In genomic region chr7:45138433-45139267, GRCh38 we compare ENCODE assay signal across 1 cellular context.
TF ChIP-seq lines count a peak whose summit lies in the region.

No MANE protein-coding gene starts in this region.

TF ChIP-seq in K562, 482 proteins besides CTCF, POLR2A, EP300 and RAD21 (continued from another document and continues in another):
- TF ChIP-seq CREB5 (CRISPR knock-in tag; IDR thresholded peaks at IDR 0.05) (no peak), SPI1 (IDR thresholded peaks at IDR 0.05; ENCODE audit: borderline replicate concordance, low read depth, low read length) (no peak; the same call in 1 of the 2 replicates), BRF1 (IDR thresholded peaks at IDR 0.05; ENCODE audit: borderline replicate concordance, extremely low read depth, insufficient read length) (no peak), MXI1 (IDR thresholded peaks at IDR 0.05; ENCODE audit: low read depth, low read length) (no peak), ZMIZ1 (IDR thresholded peaks at IDR 0.05; ENCODE audit: low read depth in 2 of 2, low read length in 2 of 2) (no peak), ARID2 (IDR thresholded peaks at IDR 0.05) (no peak), HES1 (IDR thresholded peaks at IDR 0.05; ENCODE audit: low read depth) (no peak), HEY1 (CRISPR knock-in tag; IDR thresholded peaks at IDR 0.05; ENCODE audit: borderline replicate concordance) (no peak), ZNF398 (CRISPR knock-in tag; IDR thresholded peaks at IDR 0.05) (no peak), ARID3B (CRISPR knock-in tag; IDR thresholded peaks at IDR 0.05; ENCODE audit: borderline replicate concordance) (no peak), ZC3H4 (CRISPR knock-in tag; IDR thresholded peaks at IDR 0.05; ENCODE audit: borderline replicate concordance) (no peak), RFX1 (IDR thresholded peaks at IDR 0.05) (no peak), NR0B1 (IDR thresholded peaks at IDR 0.05; ENCODE audit: partially characterized antibody) (no peak), ZBTB17 (CRISPR knock-in tag; IDR thresholded peaks at IDR 0.05) (peak; percentile 58; the same call in 1 of the 2 replicates), MED1 (CRISPR knock-in tag; IDR thresholded peaks at IDR 0.05; ENCODE audit: borderline replicate concordance) (no peak), ZFP91 (CRISPR knock-in tag; IDR thresholded peaks at IDR 0.05) (no peak), CREM (IDR thresholded peaks at IDR 0.05; ENCODE audit: low read depth) (peak; percentile 69), NCOA4 (IDR thresholded peaks at IDR 0.05; ENCODE audit: partially characterized antibody) (no peak), BMI1 (IDR thresholded peaks at IDR 0.05; ENCODE audit: low read length) (no peak), CTBP1 (IDR thresholded peaks at IDR 0.05; ENCODE audit: borderline replicate concordance) (peak; percentile 52; the same call in 1 of the 2 replicates), ELF1 (tag; IDR thresholded peaks at IDR 0.05) (no peak; the same call in 1 of the 2 replicates), RCOR1 (IDR thresholded peaks at IDR 0.05; ENCODE audit: borderline replicate concordance in 1 of 2, low read depth in 2 of 2, low read length in 2 of 2) (peak in 1 of 2 experiments; percentile 58; a peak in 1 of 4 replicates), YY1 (IDR thresholded peaks at IDR 0.05; ENCODE audit: borderline replicate concordance in 1 of 3, control insufficient read depth in 1 of 3, extremely low read depth in 1 of 3, insufficient read depth in 3 of 3, insufficient read length in 1 of 3, insufficient replicate concordance in 2 of 3, low read depth in 1 of 3, low read length in 2 of 3) (peak in 1 of 3 experiments; percentile 59), ZNF512 (tag; IDR thresholded peaks at IDR 0.05) (no peak), PRPF4 (IDR thresholded peaks at IDR 0.05; ENCODE audit: insufficient read depth, low read depth, low read length, poor library complexity, severe bottlenecking) (no peak), CCNT2 (IDR thresholded peaks at IDR 0.05; ENCODE audit: borderline replicate concordance, extremely low read depth, insufficient read length, low read depth, low read length) (no peak), JUNB (CRISPR knock-in tag; conservative IDR thresholded peaks at IDR 0.05) (no peak), NR2F6 (CRISPR knock-in tag; IDR thresholded peaks at IDR 0.05) (no peak), PTRF (tag; IDR thresholded peaks at IDR 0.05) (no peak), ZNF592 (IDR thresholded peaks at IDR 0.05) (peak; percentile 83), CBX3 (IDR thresholded peaks at IDR 0.05; ENCODE audit: borderline replicate concordance in 1 of 2, low read length in 2 of 2) (peak in 1 of 2 experiments; percentile 47; a peak in 1 of 3 replicates), IRF2 (CRISPR knock-in tag; IDR thresholded peaks at IDR 0.05) (no peak), ZNF197 (CRISPR knock-in tag; IDR thresholded peaks at IDR 0.05; ENCODE audit: low read depth) (no peak), NEUROD1 (IDR thresholded peaks at IDR 0.05; ENCODE audit: borderline replicate concordance, low read depth, low read length, partially characterized antibody) (no peak), HBP1 (CRISPR knock-in tag; IDR thresholded peaks at IDR 0.05) (no peak), ZNF431 (CRISPR knock-in tag; IDR thresholded peaks at IDR 0.05) (no peak), MCM2 (IDR thresholded peaks at IDR 0.05; ENCODE audit: low read depth) (no peak), PREB (CRISPR knock-in tag; IDR thresholded peaks at IDR 0.05) (no peak)
